15 cellular contexts compared by ENCODE assay signal in genomic region chr10:80524190-80524589, GRCh38. TPM values are rescaled to one million over a fixed set of nuclear protein-coding genes. Genes with fewer than 3 reads are reported as not detected.
DNase-seq lines count a peak whose midpoint lies in the region; ATAC-seq, FAIRE-seq and TF ChIP-seq lines count a peak whose summit lies in the region.
"Had no signal": no experiment of that assay in that cellular context is flagged by ENCODE, and none has a peak within 500 bp of the region (broad histone marks: within the 10 kb centered on the region; RNA-seq: fewer than 3 reads in every experiment).

No MANE protein-coding gene starts in this region.

- no peak for TF ChIP-seq CTCF in left ventricle myocardium inferior (IDR thresholded peaks at IDR 0.05; ENCODE audit: borderline replicate concordance)
- TF ChIP-seq CTCF in heart right ventricle (IDR thresholded peaks at IDR 0.05): no peak

- POLR2A ChIA-PET in activated naive CD8-positive, alpha-beta T cell treated with anti-CD3 and anti-CD28 coated beads, Interleukin-2, amount 10 ng/mL, durations not matched to agents 7 days and 5 days (lab: Charles Lee): interaction anchor here (1.5 kb wide), 1 partner anchor 13 kb away, joined by 3 read pairs; no protein-coding TSS in a partner anchor

- peaks cover 57% of the 10 kb centered on the region for H3K4me1 ChIP-seq in left ventricle myocardium inferior
- peaks cover 0 to 69% (median 23%) of the 10 kb centered on the region in 9 donors for H3K4me1 ChIP-seq in heart right ventricle

- no peak for DNase-seq in left ventricle myocardium inferior
- no peak for DNase-seq in heart right ventricle
- no peak for DNase-seq in activated naive CD8-positive, alpha-beta T cell treated with anti-CD3 and anti-CD28 coated beads, Interleukin-2, amount 10 ng/mL, durations not matched to agents 7 days and 5 days
- no peak for DNase-seq in left colon
- no peak for DNase-seq in urothelium cell line (ENCODE audit: low spot score)
- DNase-seq in KBM-7: no peak
- DNase-seq in putamen (ENCODE audit: low spot score): no peak
- no peak for DNase-seq in ecto neural progenitor cell (ENCODE audit: low spot score)
- DNase-seq: activated CD4-positive, CD25-positive, alpha-beta regulatory T cell treated with anti-CD3 and anti-CD28 coated beads, Interleukin-2, amount 50 U/mL, for 72 hours; DMS53; gastrocnemius medialis; NCI-H524 had no signal

- H3K27ac Mint-ChIP-seq in activated naive CD8-positive, alpha-beta T cell treated with anti-CD3 and anti-CD28 coated beads, Interleukin-2, amount 10 ng/mL, durations not matched to agents 7 days and 5 days: peak overlapping the region; percentile 77

- H3K36me3 ChIP-seq in left ventricle myocardium inferior: peaks cover 15% of the 10 kb centered on the region
- peaks cover 0 to 31% (median 5%) of the 10 kb centered on the region in 9 donors for H3K36me3 ChIP-seq in heart right ventricle

- H3K4me3 ChIP-seq in left ventricle myocardium inferior (no peak overlapping the region), heart right ventricle (no peak overlapping the region)
- H3K4me3 ChIP-seq: gastrocnemius medialis had no signal

- no peak for ATAC-seq in heart right ventricle
- no peak for ATAC-seq in activated naive CD8-positive, alpha-beta T cell treated with anti-CD3 and anti-CD28 coated beads, Interleukin-2, amount 10 ng/mL, durations not matched to agents 7 days and 5 days (ENCODE audit: low read depth)
- peak; percentile 20 for ATAC-seq in left colon
- ATAC-seq: gastrocnemius medialis, Panc1 had no signal

- WGBS in heart right ventricle, 2 donors: 82 to 83% methylated on average over 8 of the region's 8 CpGs

- peak; percentile 9 for FAIRE-seq in urothelium cell line (lab: Jason Lieb, UNC)
- FAIRE-seq: bronchial epithelial cell had no signal

- H3K27ac ChIP-seq in left ventricle myocardium inferior (replicated peaks) (peak overlapping the region; percentile 40), heart right ventricle (peak overlapping the region in 4 of 10 donors; percentile 29 to 51 (median 42))
- H3K27ac ChIP-seq: gastrocnemius medialis, KMS-11 had no signal

- no peaks in the 10 kb centered on the region for H3K9me3 Mint-ChIP-seq in activated naive CD8-positive, alpha-beta T cell treated with anti-CD3 and anti-CD28 coated beads, Interleukin-2, amount 10 ng/mL, durations not matched to agents 7 days and 5 days

- H3K27me3 ChIP-seq in left ventricle myocardium inferior (ENCODE audit: low read depth) (no peaks in the 10 kb centered on the region), heart right ventricle (no peaks in the 10 kb centered on the region)
- H3K27me3 ChIP-seq: gastrocnemius medialis had no signal

- peaks cover 75% of the 10 kb centered on the region for H3K4me1 Mint-ChIP-seq in activated naive CD8-positive, alpha-beta T cell treated with anti-CD3 and anti-CD28 coated beads, Interleukin-2, amount 10 ng/mL, durations not matched to agents 7 days and 5 days

- intact Hi-C loops in left ventricle myocardium inferior (cut with micrococcal nuclease) (no loop called here), heart right ventricle (cut with DNase I) (no loop called here), left colon (cut with DNase I, micrococcal nuclease) (no loop called here)

- no peaks in the 10 kb centered on the region for H3K27me3 Mint-ChIP-seq in activated naive CD8-positive, alpha-beta T cell treated with anti-CD3 and anti-CD28 coated beads, Interleukin-2, amount 10 ng/mL, durations not matched to agents 7 days and 5 days

- no peak overlapping the region for H3K4me3 Mint-ChIP-seq in activated naive CD8-positive, alpha-beta T cell treated with anti-CD3 and anti-CD28 coated beads, Interleukin-2, amount 10 ng/mL, durations not matched to agents 7 days and 5 days

- peaks cover 34% of the 10 kb centered on the region for H3K36me3 Mint-ChIP-seq in activated naive CD8-positive, alpha-beta T cell treated with anti-CD3 and anti-CD28 coated beads, Interleukin-2, amount 10 ng/mL, durations not matched to agents 7 days and 5 days

- H3K9me3 ChIP-seq in left ventricle myocardium inferior (replicated peaks) (no peaks in the 10 kb centered on the region), heart right ventricle (no peaks in the 10 kb centered on the region)
- H3K9me3 ChIP-seq: gastrocnemius medialis had no signal

- in situ Hi-C loops in KBM-7 (cut with MboI; ENCODE audit: low pct_unique_long_range_greater_than_20kb, low sequenced_read_pairs): no loop called here

RNA-seq across cellular contexts. Expression of gene SH2D4B, which starts 13.5 kb away (rescaled TPM):
- total RNA-seq in left ventricle myocardium inferior (not detected), heart right ventricle (not detected), left colon (not detected)
- polyA plus RNA-seq in heart right ventricle: not detected
- total RNA-seq in activated naive CD8-positive, alpha-beta T cell treated with anti-CD3 and anti-CD28 coated beads, Interleukin-2, amount 10 ng/mL, durations not matched to agents 7 days and 5 days: under 1 TPM; 0.14 to 0.22 TPM
- total RNA-seq: gastrocnemius medialis had no signal
